ENCODE assay signal across 12 cellular contexts in genomic region chr1:210310562-210310961, GRCh38. TPM values are rescaled to one million over a fixed set of nuclear protein-coding genes. Genes with fewer than 3 reads are reported as not detected.
A peak's percentile ranks its signal among the peaks of the same experiment; 100 is the strongest.
DNase-seq lines count a peak whose midpoint lies in the region; ATAC-seq, FAIRE-seq and TF ChIP-seq lines count a peak whose summit lies in the region.
"Had no signal": no experiment of that assay in that cellular context is flagged by ENCODE, and none has a peak within 500 bp of the region (broad histone marks: within the 10 kb centered on the region; RNA-seq: fewer than 3 reads in every experiment).

No MANE protein-coding gene starts in this region.

- H3K56ac ChIP-seq in H1 (replicated peaks; ENCODE audit: insufficient read length, low read depth, low read length) = no peak overlapping the region

- H3K9ac ChIP-seq in BLaER1 (no peak overlapping the region), KMS-11 (peak overlapping the region; percentile 47; the same call in 1 of the 2 replicates), H1 (replicated peaks in 1 of 4; ENCODE audit: extremely low read depth in 1 of 4, low read depth in 3 of 4, low read length in 3 of 4) (no peak overlapping the region), parathyroid adenoma (no peak overlapping the region)

- no peak overlapping the region for H3K4me3 ChIP-seq in BLaER1
- no peak overlapping the region for H3K4me3 ChIP-seq in KMS-11 (IDR thresholded peaks at IDR 0.05; ENCODE audit: insufficient read depth, low read depth, low read length)
- peak overlapping the region in 1 of 4 experiments; percentile 62; a peak in 3 of 8 replicates for H3K4me3 ChIP-seq in H1 (ENCODE audit: extremely low read depth in 1 of 4, insufficient read depth in 2 of 4, low read depth in 3 of 4, low read length in 4 of 4)
- H3K4me3 ChIP-seq in parathyroid adenoma (ENCODE audit: low read depth, low read length) = no peak overlapping the region

- WGBS in H1 (ENCODE audit: extremely low coverage in 1 of 2, insufficient coverage in 1 of 2, insufficient read length in 1 of 2, insufficient replicate concordance in 2 of 2, low coverage in 1 of 2, low lambda C conversion rate in 2 of 2, missing lambda C conversion rate in 1 of 2), 2 experiments = 69% methylated on average over 3 of the region's 3 CpGs; no CpG with 5 or more reads in 1 of the 2 experiments

- no peaks in the 10 kb centered on the region for H3K9me3 ChIP-seq in BLaER1
- no peaks in the 10 kb centered on the region for H3K9me3 ChIP-seq in H1 (ENCODE audit: insufficient read depth in 2 of 2, low read depth in 1 of 2, low read length in 1 of 2)
- H3K9me3 ChIP-seq in parathyroid adenoma (ENCODE audit: control insufficient read depth, low read length) = no peaks in the 10 kb centered on the region
- H3K9me3 ChIP-seq: HAP-1, testis had no signal

- no peak for TF ChIP-seq EP300 in H1 (IDR thresholded peaks at IDR 0.05; ENCODE audit: borderline replicate concordance in 1 of 2, low read depth in 2 of 2, low read length in 2 of 2)

- no peak overlapping the region for H2BK20ac ChIP-seq in H1 (ENCODE audit: low read length)

- no peak overlapping the region for H4K8ac ChIP-seq in H1 (ENCODE audit: extremely low read depth, insufficient read depth, low read length)

- H2BK15ac ChIP-seq in H1 (ENCODE audit: low read length) = no peak overlapping the region

- H4K20me1 ChIP-seq in BLaER1 = no peaks in the 10 kb centered on the region
- H4K20me1 ChIP-seq in KMS-11 (ENCODE audit: insufficient read depth) = no peaks in the 10 kb centered on the region
- H4K20me1 ChIP-seq in H1 (replicated peaks in 1 of 2; ENCODE audit: control insufficient read depth in 1 of 2, insufficient read depth in 2 of 2, low read length in 2 of 2) = no peaks in the 10 kb centered on the region

- no peak for ATAC-seq in GM21528 (IDR thresholded peaks at IDR 0.05; ENCODE audit: low FRiP score, unreplicated experiment)

- H2BK5ac ChIP-seq in H1 (ENCODE audit: low read depth, low read length) = no peak overlapping the region

- H3K18ac ChIP-seq in H1 (ENCODE audit: extremely low read depth, low read length) = no peak overlapping the region

- H4K5ac ChIP-seq in H1 (ENCODE audit: insufficient read length, low read depth, low read length) = no peak overlapping the region

- TF ChIP-seq CTCF in KMS-11 (conservative IDR thresholded peaks at IDR 0.05; ENCODE audit: low read depth, low read length) (no peak), H1 (IDR thresholded peaks at IDR 0.05; ENCODE audit: control extremely low read depth in 1 of 3, insufficient read depth in 1 of 3, low read depth in 1 of 3, low read length in 3 of 3) (no peak), parathyroid adenoma (IDR thresholded peaks at IDR 0.05) (no peak)

- H3K79me2 ChIP-seq in KMS-11 (ENCODE audit: insufficient read depth, low read depth) = no peaks in the 10 kb centered on the region
- H3K79me2 ChIP-seq in H1 (ENCODE audit: control insufficient read depth in 1 of 2, insufficient read depth in 2 of 2, low read length in 2 of 2) = no peaks in the 10 kb centered on the region
- H3K79me2 ChIP-seq in parathyroid adenoma = no peaks in the 10 kb centered on the region

- no peak overlapping the region for H4K91ac ChIP-seq in H1 (replicated peaks; ENCODE audit: insufficient read length, low read length)

- H3K4me2 ChIP-seq in BLaER1 = peak overlapping the region; percentile 87
- H3K4me2 ChIP-seq in KMS-11 = peak overlapping the region; percentile 38; the same call in 1 of the 2 replicates
- H3K4me2 ChIP-seq in H1 (ENCODE audit: insufficient read depth in 1 of 2, low read depth in 2 of 2, low read length in 2 of 2) = peak overlapping the region in 1 of 2 experiments; percentile 55; a peak in 2 of 4 replicates
- H3K4me2 ChIP-seq in parathyroid adenoma (ENCODE audit: low read length) = no peak overlapping the region

- H3K4me1 ChIP-seq in BLaER1 = no peaks in the 10 kb centered on the region
- peaks cover 4% of the 10 kb centered on the region for H3K4me1 ChIP-seq in KMS-11 (ENCODE audit: low read depth, poor library complexity, severe bottlenecking)
- H3K4me1 ChIP-seq in H1 (replicated peaks in 1 of 4; ENCODE audit: control insufficient read depth in 3 of 4, insufficient read depth in 4 of 4, low read length in 3 of 4) = peaks cover 0 to 4% (median 0%) of the 10 kb centered on the region in 4 experiments; a peak in 1 of 7 replicates
- H3K4me1 ChIP-seq in parathyroid adenoma = no peaks in the 10 kb centered on the region
- H3K4me1 ChIP-seq: HAP-1 had no signal

- no peak overlapping the region for H3K4ac ChIP-seq in H1 (replicated peaks; ENCODE audit: insufficient read length, low read depth, low read length)

- H3K14ac ChIP-seq in H1 (ENCODE audit: insufficient read length) = no peak overlapping the region

- H3K27ac ChIP-seq in BLaER1 (no peak overlapping the region), KMS-11 (no peak overlapping the region), H1 (ENCODE audit: low read depth, low read length) (no peak overlapping the region), parathyroid adenoma (no peak overlapping the region)
- H3K27ac ChIP-seq: testis, VCaP had no signal

- CTCF ChIA-PET in H1 (lab: Charles Lee; ENCODE audit: partially characterized antibody) = interaction anchor here (0.7 to 5.2 kb wide), 54 partner anchors 9 to 534 kb away, joined by 3 to 43 read pairs (median 5); partner anchors contain the start of gene IRF6

- H3K27me3 ChIP-seq in BLaER1 (no peaks in the 10 kb centered on the region), KMS-11 (ENCODE audit: insufficient read depth, low read depth) (no peaks in the 10 kb centered on the region), H1 (replicated peaks in 1 of 4; ENCODE audit: control insufficient read depth in 3 of 4, extremely low read depth in 1 of 4, insufficient read depth in 3 of 4, low read length in 3 of 4) (peaks cover 0 to 7% (median 4%) of the 10 kb centered on the region in 4 experiments; a peak in 6 of 7 replicates), parathyroid adenoma (ENCODE audit: control insufficient read depth, insufficient read depth, low read length) (no peaks in the 10 kb centered on the region)
- H3K27me3 ChIP-seq: dorsolateral prefrontal cortex, testis had no signal

- H2AFZ ChIP-seq in KMS-11 (ENCODE audit: low read depth) = peak overlapping the region; percentile 89
- no peak overlapping the region for H2AFZ ChIP-seq in H1 (ENCODE audit: low read length)
- peak overlapping the region; percentile 89 for H2AFZ ChIP-seq in parathyroid adenoma

- H2AK5ac ChIP-seq in H1 (ENCODE audit: low read depth, low read length) = no peak overlapping the region

- no peak for TF ChIP-seq POLR2A in H1 (IDR thresholded peaks at IDR 0.05; ENCODE audit: control extremely low read depth in 1 of 2, low read depth in 2 of 2, low read length in 2 of 2)

- POLR2A ChIA-PET in H1 (lab: Charles Lee; ENCODE audit: partially characterized antibody) = interaction anchor here (0.9 to 1.6 kb wide), 2 partner anchors 58 to 64 kb away, joined by 5 to 9 read pairs; no protein-coding TSS in a partner anchor

- H3K23ac ChIP-seq in H1 (ENCODE audit: insufficient read length) = no peak overlapping the region

- no peak for FAIRE-seq in H1 (lab: Jason Lieb, UNC)

- H2BK120ac ChIP-seq in H1 (replicated peaks; ENCODE audit: low read depth, low read length) = no peak overlapping the region

- no peak for TF ChIP-seq RAD21 in H1 (IDR thresholded peaks at IDR 0.05 in 1 of 2, conservative IDR thresholded peaks at IDR 0.05 in 1 of 2; ENCODE audit: low read depth in 2 of 2, low read length in 2 of 2)

- H3K36me3 ChIP-seq in BLaER1 (no peaks in the 10 kb centered on the region), KMS-11 (ENCODE audit: insufficient read depth) (no peaks in the 10 kb centered on the region), H1 (ENCODE audit: control insufficient read depth in 2 of 4, insufficient read depth in 4 of 4, low read length in 3 of 4) (no peaks in the 10 kb centered on the region), parathyroid adenoma (ENCODE audit: control insufficient read depth, insufficient read depth, low read length) (no peaks in the 10 kb centered on the region)
- H3K36me3 ChIP-seq: HAP-1 had no signal

- H3K23me2 ChIP-seq in H1 (ENCODE audit: low read depth, low read length) = no peaks in the 10 kb centered on the region

- H3K79me1 ChIP-seq in H1 (ENCODE audit: low read depth, low read length) = no peaks in the 10 kb centered on the region

- no peak for DNase-seq in H1 (ENCODE audit: low read depth in 1 of 2, low spot score in 2 of 2)
- DNase-seq in DMS114 treated with DMSO at 0.1 percent for 48 hours (lab: John Stamatoyannopoulos, UW; ENCODE audit: unreplicated experiment) = no peak
- DNase-seq in NCI-H1092 treated with DMSO at 0.1 percent for 48 hours (lab: John Stamatoyannopoulos, UW) = no peak
- no peak for DNase-seq in Kasumi-1 (lab: John Stamatoyannopoulos, UW)

- H2BK12ac ChIP-seq in H1 (ENCODE audit: low read depth, low read length) = 0 out of 2 replicates have a peak overlapping the region, but pooled peaks have one; percentile 29

TF ChIP-seq in H1, 55 proteins besides CTCF, POLR2A, EP300 and RAD21:
- TF ChIP-seq CBX5 (IDR thresholded peaks at IDR 0.05; ENCODE audit: low read depth, low read length) = no peak
- no peak for TF ChIP-seq KDM5A (IDR thresholded peaks at IDR 0.05; ENCODE audit: low read length)
- no peak for TF ChIP-seq GTF2F1 (IDR thresholded peaks at IDR 0.05; ENCODE audit: borderline replicate concordance, low read depth, low read length)
- no peak for TF ChIP-seq SP1 (IDR thresholded peaks at IDR 0.05; ENCODE audit: low read depth, low read length)
- no peak for TF ChIP-seq BRCA1 (IDR thresholded peaks at IDR 0.05; ENCODE audit: low read depth, low read length)
- no peak for TF ChIP-seq EGR1 (IDR thresholded peaks at IDR 0.05; ENCODE audit: borderline replicate concordance, low read depth, low read length)
- no peak for TF ChIP-seq RBBP5 (IDR thresholded peaks at IDR 0.05; ENCODE audit: borderline replicate concordance, low read depth, low read length)
- no peak for TF ChIP-seq KDM4A (IDR thresholded peaks at IDR 0.05; ENCODE audit: low read depth, low read length, severe bottlenecking)

RNA-seq across cellular contexts. Expression of gene HHAT, which starts 18.1 kb away (rescaled TPM):
- total RNA-seq in H1 (2021; fragmentation: NEBNext Ultra II Directional; extraction: Animal tissue kit (Norgen Biotek cat#: 25700)) = 0.15 and 0.27 TPM in 2 replicates
- polyA plus RNA-seq in H1 (2011; rRNA removed) = 0.51 and 0.74 TPM in 2 replicates
- polyA plus RNA-seq in H1 (2011; cell fraction: cytosol; rRNA removed) = 0.28 TPM
- 0.43 TPM for polyA plus RNA-seq in H1 (2011; cell fraction: nucleus; rRNA removed)
- 0.16 to 0.32 TPM (median 0.17 TPM) in 4 replicates for polyA plus RNA-seq in H1 (2012, experiment 1 of 2)
- polyA plus RNA-seq in H1 (2012, experiment 2 of 2) = 0.17 TPM
- polyA plus RNA-seq in H1 (2013, experiment 1 of 2) = 0.18 TPM
- 0.18 TPM for polyA plus RNA-seq in H1 (2013, experiment 2 of 2)
- polyA minus RNA-seq in H1 (2011; rRNA and poly(A)+ RNA removed) = 0.50 and 1.2 TPM in 2 replicates
- polyA minus RNA-seq in H1 (2011; cell fraction: cytosol; rRNA and poly(A)+ RNA removed) = not detected
- 2.4 TPM for polyA minus RNA-seq in H1 (2011; cell fraction: nucleus; rRNA and poly(A)+ RNA removed)
